In the genomic region with DNA sequence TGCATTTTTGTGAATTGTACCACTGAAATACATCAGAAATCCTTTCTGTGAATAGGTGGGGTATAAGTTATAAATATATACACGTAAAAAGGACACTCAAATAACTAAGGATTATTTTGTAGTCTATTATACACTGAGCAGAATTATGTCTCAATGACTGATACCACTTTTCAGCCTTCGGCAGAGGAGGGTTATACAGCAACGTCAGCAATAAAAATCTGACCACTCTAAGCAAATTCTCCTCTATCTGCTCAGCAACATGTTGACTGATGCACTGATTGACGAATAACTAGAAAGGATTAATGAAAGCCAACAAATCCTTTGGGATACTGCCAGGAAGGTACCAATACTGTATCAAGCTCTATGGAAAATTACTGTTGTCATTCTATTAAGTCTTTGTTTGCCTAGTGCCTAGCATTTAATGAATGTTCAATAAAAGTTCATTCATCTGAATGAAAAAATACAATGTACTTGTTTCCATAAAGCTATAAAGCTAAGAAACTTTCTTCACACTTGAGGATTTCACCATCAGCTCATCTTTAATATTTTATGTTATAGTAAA, we compare ENCODE assay signal across 23 cellular contexts. TPM values are rescaled to one million over a fixed set of nuclear protein-coding genes. Genes with fewer than 3 reads are reported as not detected.
DNase-seq lines count a peak whose midpoint lies in the region; ATAC-seq and TF ChIP-seq lines count a peak whose summit lies in the region.
"Had no signal": no experiment of that assay in that cellular context is flagged by ENCODE, and none has a peak within 500 bp of the region (broad histone marks: within the 10 kb centered on the region; RNA-seq: fewer than 3 reads in every experiment).

No MANE protein-coding gene starts in this region.

- peaks cover 60% of the 10 kb centered on the region for H3K4me1 ChIP-seq in psoas muscle

- POLR2A ChIA-PET in HEK293T (lab: Yijun Ruan, JAX), result no interaction called here

- 36 to 64% (median 43%) methylated on average over 4 of the region's 4 CpGs for WGBS in psoas muscle, 3 donors

- no peaks in the 10 kb centered on the region for H3K36me3 ChIP-seq in psoas muscle (ENCODE audit: insufficient read depth in 1 of 2, low read depth in 1 of 2)
- H3K36me3 ChIP-seq: ascending aorta, gastroesophageal sphincter, thoracic aorta had no signal

- no peak for DNase-seq in HEK293T (ENCODE audit: extremely low spot score)
- DNase-seq in NCI-H748 (lab: John Stamatoyannopoulos, UW; ENCODE audit: unreplicated experiment), result peak; percentile 74
- peak; percentile 5 to 36 for DNase-seq in dermis microvascular lymphatic vessel endothelial cell (ENCODE audit: low read depth in 2 of 2)
- no peak for DNase-seq in psoas muscle
- DNase-seq in coronary artery (ENCODE audit: low spot score), result no peak
- DNase-seq in stimulated activated CD4-positive, alpha-beta T cell treated with anti-CD3 and anti-CD28 coated beads, Interleukin-2, amount 100 ng/mL, for 24 hours, result no peak
- DNase-seq in kidney tubule cell (ENCODE audit: low spot score), result no peak
- DNase-seq: activated CD4-positive, alpha-beta T cell treated with anti-CD3 and anti-CD28 coated beads for 48 hours; central memory CD4-positive, alpha-beta T cell; DMS79; NCI-H1417 treated with DMSO at 0.1 percent for 48 hours; NCI-H526 treated with DMSO at 0.1 percent for 48 hours; PC-3; SIG-M5; stimulated activated CD4-positive, alpha-beta T cell treated with anti-CD3 and anti-CD28 coated beads, Interleukin-4, amount 100 ng/mL, for 1 hour; stimulated activated naive CD4-positive, alpha-beta T cell; T-cell had no signal

- H3K4me3 ChIP-seq in psoas muscle (peak overlapping the region; percentile 88), coronary artery (no peak overlapping the region)
- H3K4me3 ChIP-seq: ascending aorta, gastroesophageal sphincter, thoracic aorta had no signal

- TF ChIP-seq CTCF in psoas muscle (IDR thresholded peaks at IDR 0.05) (no peak), coronary artery (IDR thresholded peaks at IDR 0.05) (no peak)

- H3K9me3 ChIP-seq in psoas muscle, result no peaks in the 10 kb centered on the region
- H3K9me3 ChIP-seq: ascending aorta, gastroesophageal sphincter, thoracic aorta had no signal

- H3K27ac ChIP-seq in psoas muscle (peak overlapping the region; percentile 30), coronary artery (no peak overlapping the region)
- H3K27ac ChIP-seq: ascending aorta, gastroesophageal sphincter, thoracic aorta had no signal

- no peaks in the 10 kb centered on the region for H3K27me3 ChIP-seq in psoas muscle (ENCODE audit: insufficient read depth in 3 of 3, low read length in 2 of 3)
- H3K27me3 ChIP-seq: ascending aorta, gastroesophageal sphincter had no signal

- CTCF ChIA-PET in HEK293T (lab: Yijun Ruan, JAX), result no interaction called here

- intact Hi-C loops in psoas muscle (cut with DNase I), result loop anchor here in 1 of 2 donors (10.0 kb wide), 1 partner anchor 309 kb away; no protein-coding TSS in a partner anchor

- ATAC-seq in psoas muscle (no peak), HG03354 (IDR thresholded peaks at IDR 0.05; ENCODE audit: poor library complexity, severe bottlenecking, unreplicated experiment) (no peak)
- ATAC-seq: activated naive CD4-positive, alpha-beta T cell treated with anti-CD3 and anti-CD28 coated beads, Interleukin-2, amount 50 U/mL, for 72 hours; gastroesophageal sphincter; HCT116; PC-3; T-cell had no signal

TF ChIP-seq in HEK293T, 16 proteins besides CTCF, POLR2A, EP300 and RAD21:
- TF ChIP-seq ELF4 (IDR thresholded peaks at IDR 0.05) (no peak), ZNF384 (IDR thresholded peaks at IDR 0.05) (no peak), HDGF (IDR thresholded peaks at IDR 0.05; ENCODE audit: borderline replicate concordance) (no peak), SP1 (IDR thresholded peaks at IDR 0.05) (no peak)
- TF ChIP-seq, protein P1, sequence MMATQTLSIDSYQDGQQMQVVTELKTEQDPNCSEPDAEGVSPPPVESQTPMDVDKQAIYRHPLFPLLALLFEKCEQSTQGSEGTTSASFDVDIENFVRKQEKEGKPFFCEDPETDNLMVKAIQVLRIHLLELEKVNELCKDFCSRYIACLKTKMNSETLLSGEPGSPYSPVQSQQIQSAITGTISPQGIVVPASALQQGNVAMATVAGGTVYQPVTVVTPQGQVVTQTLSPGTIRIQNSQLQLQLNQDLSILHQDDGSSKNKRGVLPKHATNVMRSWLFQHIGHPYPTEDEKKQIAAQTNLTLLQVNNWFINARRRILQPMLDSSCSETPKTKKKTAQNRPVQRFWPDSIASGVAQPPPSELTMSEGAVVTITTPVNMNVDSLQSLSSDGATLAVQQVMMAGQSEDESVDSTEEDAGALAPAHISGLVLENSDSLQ (IDR thresholded peaks at IDR 0.05), result peak; percentile 49; the same call in 1 of the 2 replicates

RNA-seq across cellular contexts. Expression of gene ARPP19, which starts 5.2 kb away (rescaled TPM):
- 93.2 and 95.2 TPM in 2 replicates for total RNA-seq in dermis microvascular lymphatic vessel endothelial cell
- 100 to 1,000 TPM; 161 to 372 (median 274) TPM for total RNA-seq in psoas muscle
- polyA plus RNA-seq in psoas muscle, result 100 to 1,000 TPM; 134 to 374 (median 256) TPM

RNA-seq across cellular contexts. Expression of gene MYO5A, which starts 34.9 kb away (rescaled TPM):
- 33.8 and 50.1 TPM in 2 replicates for total RNA-seq in dermis microvascular lymphatic vessel endothelial cell
- total RNA-seq in psoas muscle, result 1 to 10 TPM; 5.0 to 9.9 (median 7.8) TPM
- 1 to 10 TPM; 3.6 to 7.7 (median 4.4) TPM for polyA plus RNA-seq in psoas muscle

Comparison
In these comparisons a context has a peak if more than half of its experiments do, and no peak if none do; other contexts are left out.
1. DNase-seq: peak in NCI-H748 (single experiment) and dermis microvascular lymphatic vessel endothelial cell (2 of 2); none in HEK293T (single experiment), psoas muscle (0 of 2), coronary artery (single experiment), stimulated activated CD4-positive, alpha-beta T cell treated with anti-CD3 and anti-CD28 coated beads, Interleukin-2, amount 100 ng/mL, for 24 hours (0 of 2) and kidney tubule cell (single experiment).